1 cellular context compared by ENCODE assay signal in genomic region chr14:100891501-100892445, GRCh38.
TF ChIP-seq lines count a peak whose summit lies in the region.

No MANE protein-coding gene starts in this region.

TF ChIP-seq in WTC11, 78 proteins besides CTCF, POLR2A, EP300 and RAD21:
- TF ChIP-seq MLX (CRISPR knock-in tag; IDR thresholded peaks at IDR 0.05) = no peak
- no peak for TF ChIP-seq FOXP1 (CRISPR knock-in tag; IDR thresholded peaks at IDR 0.05; ENCODE audit: borderline replicate concordance)
- no peak for TF ChIP-seq MYBL2 (CRISPR knock-in tag; IDR thresholded peaks at IDR 0.05)
- no peak for TF ChIP-seq GRHL2 (CRISPR knock-in tag; IDR thresholded peaks at IDR 0.05; ENCODE audit: insufficient replicate concordance, severe bottlenecking)
- no peak for TF ChIP-seq ARID4B (CRISPR knock-in tag; IDR thresholded peaks at IDR 0.05; ENCODE audit: borderline replicate concordance)
- TF ChIP-seq OVOL2 (CRISPR knock-in tag; IDR thresholded peaks at IDR 0.05; ENCODE audit: borderline replicate concordance) = no peak
- TF ChIP-seq HMGXB4 (CRISPR knock-in tag; IDR thresholded peaks at IDR 0.05) = no peak
- TF ChIP-seq TEAD1 (CRISPR knock-in tag; IDR thresholded peaks at IDR 0.05) = no peak
